ENCODE assay signal across 1 cellular context in the genomic region with DNA sequence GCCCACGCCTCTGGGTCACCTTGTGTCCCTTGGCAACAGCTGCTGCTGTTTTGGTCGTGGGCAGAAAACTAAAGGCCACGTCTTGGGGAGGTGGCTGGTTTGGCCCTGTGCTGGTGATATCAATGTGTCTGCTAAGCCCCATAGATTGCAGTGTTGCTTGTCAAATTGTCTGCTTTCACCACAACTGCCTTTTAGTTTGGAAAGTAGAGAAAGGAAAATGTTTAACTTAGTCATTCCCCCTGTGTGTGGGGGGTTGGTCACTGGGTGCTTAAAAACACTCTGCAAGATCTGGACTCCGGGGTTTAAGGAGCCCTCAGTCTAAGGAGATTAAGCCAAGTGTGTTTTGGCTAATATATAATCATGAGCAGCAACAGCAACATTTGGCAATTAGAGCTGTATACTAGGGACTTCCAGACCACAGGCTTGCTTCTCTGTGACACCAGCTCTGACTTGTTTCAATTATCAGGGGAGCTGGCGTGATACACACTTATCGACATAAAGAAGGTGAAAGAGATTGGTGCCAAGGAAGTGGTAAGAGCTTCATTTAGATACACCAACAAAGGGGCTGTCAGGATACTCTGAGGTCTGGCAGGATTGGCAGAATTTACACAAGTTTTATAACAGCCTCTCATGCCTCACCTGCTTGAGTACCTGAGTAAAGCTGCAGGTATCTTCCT.
TF ChIP-seq lines count a peak whose summit lies in the region.

No MANE protein-coding gene starts in this region.

TF ChIP-seq in HCT116, 20 proteins besides CTCF, POLR2A, EP300 and RAD21 (continued from another document):
- TF ChIP-seq, protein P1, sequence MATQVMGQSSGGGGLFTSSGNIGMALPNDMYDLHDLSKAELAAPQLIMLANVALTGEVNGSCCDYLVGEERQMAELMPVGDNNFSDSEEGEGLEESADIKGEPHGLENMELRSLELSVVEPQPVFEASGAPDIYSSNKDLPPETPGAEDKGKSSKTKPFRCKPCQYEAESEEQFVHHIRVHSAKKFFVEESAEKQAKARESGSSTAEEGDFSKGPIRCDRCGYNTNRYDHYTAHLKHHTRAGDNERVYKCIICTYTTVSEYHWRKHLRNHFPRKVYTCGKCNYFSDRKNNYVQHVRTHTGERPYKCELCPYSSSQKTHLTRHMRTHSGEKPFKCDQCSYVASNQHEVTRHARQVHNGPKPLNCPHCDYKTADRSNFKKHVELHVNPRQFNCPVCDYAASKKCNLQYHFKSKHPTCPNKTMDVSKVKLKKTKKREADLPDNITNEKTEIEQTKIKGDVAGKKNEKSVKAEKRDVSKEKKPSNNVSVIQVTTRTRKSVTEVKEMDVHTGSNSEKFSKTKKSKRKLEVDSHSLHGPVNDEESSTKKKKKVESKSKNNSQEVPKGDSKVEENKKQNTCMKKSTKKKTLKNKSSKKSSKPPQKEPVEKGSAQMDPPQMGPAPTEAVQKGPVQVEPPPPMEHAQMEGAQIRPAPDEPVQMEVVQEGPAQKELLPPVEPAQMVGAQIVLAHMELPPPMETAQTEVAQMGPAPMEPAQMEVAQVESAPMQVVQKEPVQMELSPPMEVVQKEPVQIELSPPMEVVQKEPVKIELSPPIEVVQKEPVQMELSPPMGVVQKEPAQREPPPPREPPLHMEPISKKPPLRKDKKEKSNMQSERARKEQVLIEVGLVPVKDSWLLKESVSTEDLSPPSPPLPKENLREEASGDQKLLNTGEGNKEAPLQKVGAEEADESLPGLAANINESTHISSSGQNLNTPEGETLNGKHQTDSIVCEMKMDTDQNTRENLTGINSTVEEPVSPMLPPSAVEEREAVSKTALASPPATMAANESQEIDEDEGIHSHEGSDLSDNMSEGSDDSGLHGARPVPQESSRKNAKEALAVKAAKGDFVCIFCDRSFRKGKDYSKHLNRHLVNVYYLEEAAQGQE (IDR thresholded peaks at IDR 0.05; ENCODE audit: low read depth) = no peak
- TF ChIP-seq CBX3 (IDR thresholded peaks at IDR 0.05; ENCODE audit: low read depth) (no peak), TCF7L2 (IDR thresholded peaks at IDR 0.05; ENCODE audit: borderline replicate concordance, extremely low read depth, insufficient read depth, insufficient read length) (no peak), SP1 (IDR thresholded peaks at IDR 0.05; ENCODE audit: low read depth) (no peak), SIN3A (IDR thresholded peaks at IDR 0.05; ENCODE audit: low read depth) (no peak), SRF (IDR thresholded peaks at IDR 0.05; ENCODE audit: low read depth) (no peak)
- TF ChIP-seq, protein P2, sequence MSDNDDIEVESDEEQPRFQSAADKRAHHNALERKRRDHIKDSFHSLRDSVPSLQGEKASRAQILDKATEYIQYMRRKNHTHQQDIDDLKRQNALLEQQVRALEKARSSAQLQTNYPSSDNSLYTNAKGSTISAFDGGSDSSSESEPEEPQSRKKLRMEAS (IDR thresholded peaks at IDR 0.05) = no peak
TF ChIP-seq in HCT116: peak in this region for 0.
